24 cellular contexts compared by ENCODE assay signal in genomic region chr9:80235752-80236151, GRCh38.
"Had no signal": no experiment of that assay in that cellular context is flagged by ENCODE, and none has a peak within 500 bp of the region (broad histone marks: within the 10 kb centered on the region; RNA-seq: fewer than 3 reads in every experiment).

No MANE protein-coding gene starts in this region.

- H3K36me3 Mint-ChIP-seq: activated naive CD4-positive, alpha-beta T cell treated with anti-CD3 and anti-CD28 coated beads, Interleukin-2, amount 10 ng/mL, durations not matched to agents 7 days and 5 days; activated naive CD8-positive, alpha-beta T cell treated with anti-CD3 and anti-CD28 coated beads, Interleukin-2, amount 10 ng/mL, durations not matched to agents 7 days and 5 days had no signal

- H3K4me3 ChIP-seq: esophagus squamous epithelium, gastroesophageal sphincter had no signal

- H3K27me3 ChIP-seq: brain microvascular endothelial cell, esophagus squamous epithelium, gastroesophageal sphincter had no signal

- ATAC-seq: activated naive CD4-positive, alpha-beta T cell treated with anti-CD3 and anti-CD28 coated beads, Interleukin-2, amount 50 U/mL, for 72 hours; activated T-cell treated with anti-CD3 and anti-CD28 coated beads, Interleukin-2, amount 50 U/mL, for 72 hours; gastroesophageal sphincter had no signal

- H3K4me1 Mint-ChIP-seq: activated CD4-positive, alpha-beta memory T cell treated with anti-CD3 and anti-CD28 coated beads, Interleukin-2, amount 10 ng/mL, durations not matched to agents 7 days and 5 days; activated CD4-positive, alpha-beta T cell treated with anti-CD3 and anti-CD28 coated beads, Interleukin-2, amount 10 ng/mL, durations not matched to agents 7 days and 5 days; activated naive CD4-positive, alpha-beta T cell treated with anti-CD3 and anti-CD28 coated beads, Interleukin-2, amount 10 ng/mL, durations not matched to agents 7 days and 5 days; activated naive CD8-positive, alpha-beta T cell treated with anti-CD3 and anti-CD28 coated beads, Interleukin-2, amount 10 ng/mL, durations not matched to agents 7 days and 5 days; central memory CD8-positive, alpha-beta T cell had no signal

- DNase-seq: activated CD4-positive, alpha-beta memory T cell treated with anti-CD3 and anti-CD28 coated beads, Interleukin-2, amount 10 ng/mL, durations not matched to agents 7 days and 5 days; activated CD4-positive, alpha-beta T cell treated with anti-CD3 and anti-CD28 coated beads for 1 hour; activated CD4-positive, alpha-beta T cell treated with anti-CD3 and anti-CD28 coated beads for 4 hours; activated CD4-positive, alpha-beta T cell treated with anti-CD3 and anti-CD28 coated beads, Interleukin-2, amount 10 ng/mL, durations not matched to agents 7 days and 5 days; activated CD4-positive, alpha-beta T cell treated with anti-CD3 and anti-CD28 coated beads, Interleukin-2, amount 50 U/mL, for 4 hours; activated CD8-positive, alpha-beta memory T cell treated with anti-CD3 and anti-CD28 coated beads, Interleukin-2, amount 50 U/mL, for 48 hours; activated gamma-delta T cell; activated naive CD4-positive, alpha-beta T cell; activated naive CD4-positive, alpha-beta T cell treated with anti-CD3 and anti-CD28 coated beads, Interleukin-2, amount 10 ng/mL, durations not matched to agents 7 days and 5 days; activated naive CD8-positive, alpha-beta T cell treated with anti-CD3 and anti-CD28 coated beads, Interleukin-2, amount 10 ng/mL, durations not matched to agents 7 days and 5 days; activated T-cell treated with anti-CD3 and anti-CD28 coated beads for 4 hours; activated T-cell treated with anti-CD3 and anti-CD28 coated beads, Interleukin-2, amount 50 U/mL, for 24 hours; activated T-cell treated with anti-CD3 and anti-CD28 coated beads, Interleukin-2, amount 50 U/mL, for 72 hours; amniotic stem cell; anterior cingulate cortex; brain microvascular endothelial cell; effector CD8-positive, alpha-beta T cell; esophagus squamous epithelium; foreskin melanocyte; T-helper 2 cell had no signal

- H3K9me3 Mint-ChIP-seq: activated T-cell treated with anti-CD3 and anti-CD28 coated beads, Interleukin-2, amount 50 U/mL, for 24 hours had no signal

- H3K27ac ChIP-seq: brain microvascular endothelial cell, epithelial cell of prostate, esophagus squamous epithelium, gastroesophageal sphincter had no signal

- H3K27me3 Mint-ChIP-seq: activated CD4-positive, alpha-beta memory T cell treated with anti-CD3 and anti-CD28 coated beads, Interleukin-2, amount 10 ng/mL, durations not matched to agents 7 days and 5 days; activated CD4-positive, alpha-beta T cell treated with anti-CD3 and anti-CD28 coated beads, Interleukin-2, amount 10 ng/mL, durations not matched to agents 7 days and 5 days; activated naive CD4-positive, alpha-beta T cell treated with anti-CD3 and anti-CD28 coated beads, Interleukin-2, amount 10 ng/mL, durations not matched to agents 7 days and 5 days; activated naive CD8-positive, alpha-beta T cell treated with anti-CD3 and anti-CD28 coated beads, Interleukin-2, amount 10 ng/mL, durations not matched to agents 7 days and 5 days; activated T-cell treated with anti-CD3 and anti-CD28 coated beads, Interleukin-2, amount 50 U/mL, for 24 hours; central memory CD8-positive, alpha-beta T cell had no signal

- H3K27ac Mint-ChIP-seq: activated CD4-positive, alpha-beta memory T cell treated with anti-CD3 and anti-CD28 coated beads, Interleukin-2, amount 10 ng/mL, durations not matched to agents 7 days and 5 days; activated CD4-positive, alpha-beta T cell treated with anti-CD3 and anti-CD28 coated beads, Interleukin-2, amount 10 ng/mL, durations not matched to agents 7 days and 5 days; activated naive CD4-positive, alpha-beta T cell treated with anti-CD3 and anti-CD28 coated beads, Interleukin-2, amount 10 ng/mL, durations not matched to agents 7 days and 5 days; activated naive CD8-positive, alpha-beta T cell treated with anti-CD3 and anti-CD28 coated beads, Interleukin-2, amount 10 ng/mL, durations not matched to agents 7 days and 5 days; activated T-cell treated with anti-CD3 and anti-CD28 coated beads, Interleukin-2, amount 50 U/mL, for 24 hours; activated T-cell treated with anti-CD3 and anti-CD28 coated beads, Interleukin-2, amount 50 U/mL, for 72 hours had no signal

- H3K4me3 Mint-ChIP-seq: activated CD4-positive, alpha-beta memory T cell treated with anti-CD3 and anti-CD28 coated beads, Interleukin-2, amount 10 ng/mL, durations not matched to agents 7 days and 5 days; activated CD4-positive, alpha-beta T cell treated with anti-CD3 and anti-CD28 coated beads, Interleukin-2, amount 10 ng/mL, durations not matched to agents 7 days and 5 days; activated naive CD4-positive, alpha-beta T cell treated with anti-CD3 and anti-CD28 coated beads, Interleukin-2, amount 10 ng/mL, durations not matched to agents 7 days and 5 days; activated naive CD8-positive, alpha-beta T cell treated with anti-CD3 and anti-CD28 coated beads, Interleukin-2, amount 10 ng/mL, durations not matched to agents 7 days and 5 days; activated T-cell treated with anti-CD3 and anti-CD28 coated beads, Interleukin-2, amount 50 U/mL, for 24 hours; activated T-cell treated with anti-CD3 and anti-CD28 coated beads, Interleukin-2, amount 50 U/mL, for 72 hours; central memory CD8-positive, alpha-beta T cell had no signal

- H3K4me1 ChIP-seq: gastroesophageal sphincter had no signal
